In the genomic region with DNA sequence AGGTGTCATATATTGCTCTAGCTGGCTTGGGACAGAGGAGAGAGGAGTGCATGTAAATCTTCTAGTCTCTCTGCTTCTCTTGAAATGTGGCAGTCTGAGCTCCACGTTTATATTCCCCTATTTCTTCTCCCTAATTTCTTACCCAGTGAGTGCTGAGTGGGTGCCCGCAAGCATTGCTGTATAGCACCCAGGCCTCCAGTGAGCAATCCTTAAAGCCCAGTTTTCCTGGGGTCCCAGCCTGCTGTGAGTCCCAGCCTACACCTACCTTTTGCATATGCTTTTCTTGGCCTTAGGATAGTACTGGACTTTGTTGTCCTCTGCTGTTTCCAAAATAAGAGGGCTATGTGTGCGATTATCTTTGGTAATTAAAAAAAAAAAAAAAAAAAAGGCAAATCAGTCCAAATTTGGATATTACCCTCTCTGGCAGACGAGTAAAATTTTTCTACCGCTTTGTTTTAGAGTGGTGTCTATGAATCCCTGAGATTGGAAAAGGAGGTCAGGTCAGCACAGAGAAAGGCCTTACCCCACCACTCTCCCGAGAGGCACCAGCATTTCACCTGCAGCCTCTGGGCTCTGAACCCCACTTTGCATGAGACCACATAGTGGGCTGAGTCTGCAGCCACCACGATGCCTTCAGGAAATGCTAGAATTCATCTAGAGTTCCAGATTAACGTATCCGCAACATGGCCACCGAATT, we compare ENCODE assay signal across 8 cellular contexts. TPM values are rescaled to one million over a fixed set of nuclear protein-coding genes. Genes with fewer than 3 reads are reported as not detected.
A peak's percentile ranks its signal among the peaks of the same experiment; 100 is the strongest.
DNase-seq lines count a peak whose midpoint lies in the region; ATAC-seq and TF ChIP-seq lines count a peak whose summit lies in the region.

No MANE protein-coding gene starts in this region.

- no peak for DNase-seq in SK-N-MC (ENCODE audit: low read depth, low spot score)
- no peak for DNase-seq in right atrium auricular region (ENCODE audit: low spot score)
- DNase-seq in MV-4-11 (lab: John Stamatoyannopoulos, UW), result no peak
- DNase-seq in cerebellar cortex (ENCODE audit: low spot score), result no peak

- H3K36me3 ChIP-seq in SK-N-MC (ENCODE audit: insufficient read depth, low read length), result no peaks in the 10 kb centered on the region
- no peaks in the 10 kb centered on the region for H3K36me3 ChIP-seq in right atrium auricular region
- no peaks in the 10 kb centered on the region for H3K36me3 ChIP-seq in subcutaneous abdominal adipose tissue (ENCODE audit: control insufficient read depth in 5 of 5, insufficient read depth in 5 of 5, low read length in 5 of 5)

- H3K9ac ChIP-seq in SK-N-MC (ENCODE audit: insufficient read length) (peak overlapping the region; percentile 62), subcutaneous abdominal adipose tissue (ENCODE audit: low read length in 5 of 5) (peak overlapping the region; percentile 89 to 100 (median 97))

- ATAC-seq in GM21528 (IDR thresholded peaks at IDR 0.05; ENCODE audit: low FRiP score, unreplicated experiment), result peak; percentile 68
- ATAC-seq in HG03196 (IDR thresholded peaks at IDR 0.05; ENCODE audit: unreplicated experiment), result no peak
- no peak for ATAC-seq in GM21447 (IDR thresholded peaks at IDR 0.05; ENCODE audit: unreplicated experiment)

- H3K9me3 ChIP-seq in SK-N-MC (ENCODE audit: low read depth, low read length) (no peaks in the 10 kb centered on the region), right atrium auricular region (no peaks in the 10 kb centered on the region), subcutaneous abdominal adipose tissue (ENCODE audit: control insufficient read depth in 5 of 5, low read length in 5 of 5) (no peaks in the 10 kb centered on the region)

- H3K27me3 ChIP-seq in right atrium auricular region, result no peaks in the 10 kb centered on the region
- no peaks in the 10 kb centered on the region for H3K27me3 ChIP-seq in subcutaneous abdominal adipose tissue (ENCODE audit: control insufficient read depth in 5 of 5, insufficient read depth in 4 of 5, low read length in 5 of 5)

- H3K27ac ChIP-seq in SK-N-MC (no peak overlapping the region), right atrium auricular region (peak overlapping the region; percentile 64 to 77), subcutaneous abdominal adipose tissue (ENCODE audit: low read depth, low read length) (peak overlapping the region; percentile 99)

- no peak for TF ChIP-seq CTCF in right atrium auricular region (IDR thresholded peaks at IDR 0.05)

- H3K4me3 ChIP-seq in SK-N-MC (peak overlapping the region; percentile 75), right atrium auricular region (peak overlapping the region; percentile 37 to 50), subcutaneous abdominal adipose tissue (ENCODE audit: low read depth in 1 of 5, low read length in 5 of 5) (peak overlapping the region; percentile 73 to 93 (median 84))

- H3K4me1 ChIP-seq in right atrium auricular region, result no peaks in the 10 kb centered on the region
- H3K4me1 ChIP-seq in subcutaneous abdominal adipose tissue (ENCODE audit: control insufficient read depth in 5 of 5, insufficient read depth in 5 of 5, low read length in 5 of 5), result peaks cover 5 to 45% (median 29%) of the 10 kb centered on the region in 5 donors

RNA-seq across cellular contexts. Expression of gene MGST1, which starts 1.1 kb away (rescaled TPM):
- total RNA-seq in right atrium auricular region, result 100 to 1,000 TPM in 1 of 2 donors, 10 to 100 TPM in 1; 51.5 to 173 TPM
